In the genomic region with DNA sequence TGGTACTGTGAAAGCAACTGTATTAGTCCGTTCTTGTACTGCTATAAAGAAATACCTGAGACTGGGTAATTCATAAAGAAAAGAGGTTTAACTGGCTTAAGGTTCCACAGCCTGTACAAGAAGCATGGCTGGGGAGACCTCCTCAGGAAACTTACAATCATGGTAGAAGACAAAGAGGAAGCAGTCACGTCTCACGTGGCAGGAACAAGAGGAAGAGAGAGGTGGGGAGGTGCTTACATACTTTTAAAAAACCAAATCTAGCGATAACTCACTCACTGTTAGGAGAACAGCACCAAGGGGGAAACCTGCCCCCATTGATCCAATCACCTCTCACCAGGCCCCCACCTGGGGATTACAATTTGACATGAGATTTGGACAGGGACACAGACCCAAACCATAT, we compare ENCODE assay signal across 24 cellular contexts. TPM values are rescaled to one million over a fixed set of nuclear protein-coding genes. Genes with fewer than 3 reads are reported as not detected.
DNase-seq lines count a peak whose midpoint lies in the region; ATAC-seq and TF ChIP-seq lines count a peak whose summit lies in the region.
"Had no signal": no experiment of that assay in that cellular context is flagged by ENCODE, and none has a peak within 500 bp of the region (broad histone marks: within the 10 kb centered on the region; RNA-seq: fewer than 3 reads in every experiment).

No MANE protein-coding gene starts in this region.

- intact Hi-C loops in CD14-positive monocyte (cut with micrococcal nuclease), result no loop called here
- intact Hi-C loops in CD8-positive, alpha-beta T cell (cut with DNase I, micrococcal nuclease), result no loop called here

- TF ChIP-seq CTCF in CD14-positive monocyte (IDR thresholded peaks at IDR 0.05), result no peak
- no peak for TF ChIP-seq CTCF in CD8-positive, alpha-beta T cell (IDR thresholded peaks at IDR 0.05)
- no peak for TF ChIP-seq CTCF in NB4 (IDR thresholded peaks at IDR 0.05; ENCODE audit: low read depth, low read length)

- no peak for ATAC-seq in CD8-positive, alpha-beta T cell
- ATAC-seq in naive B cell (ENCODE audit: low read depth in 2 of 2), result peak; percentile 63 to 64
- ATAC-seq: HCT116, left ventricle myocardium superior, right cardiac atrium had no signal

- H3K36me3 Mint-ChIP-seq in CD14-positive monocyte, result peaks cover 80 to 81% of the 10 kb centered on the region in 2 donors
- H3K36me3 Mint-ChIP-seq in CD8-positive, alpha-beta T cell, result peaks cover 76% of the 10 kb centered on the region
- H3K36me3 Mint-ChIP-seq in naive B cell, result peaks cover 25 to 42% of the 10 kb centered on the region in 2 donors

- CTCF ChIA-PET in CD8-positive, alpha-beta T cell (lab: Charles Lee), result interaction anchor here (0.9 to 2.0 kb wide), 2 partner anchors 74 to 80 kb away, joined by 3 to 7 read pairs; no protein-coding TSS in a partner anchor

- H3K4me1 ChIP-seq in CD8-positive, alpha-beta T cell (ENCODE audit: insufficient read depth, low read length), result no peaks in the 10 kb centered on the region
- H3K4me1 ChIP-seq: BLaER1, SJCRH30 had no signal

- no peaks in the 10 kb centered on the region for H3K9me3 ChIP-seq in CD8-positive, alpha-beta T cell (ENCODE audit: low read length)
- H3K9me3 ChIP-seq: BLaER1, SJCRH30, spleen, upper lobe of left lung had no signal

- H3K27me3 Mint-ChIP-seq in CD14-positive monocyte (ENCODE audit: low read depth in 3 of 3) (peaks cover 0 to 3% (median 0%) of the 10 kb centered on the region in 3 donors), naive B cell (no peaks in the 10 kb centered on the region)
- no peaks in the 10 kb centered on the region for H3K27me3 Mint-ChIP-seq in CD8-positive, alpha-beta T cell (ENCODE audit: low read depth)

- no peak for TF ChIP-seq POLR2A in NB4 (IDR thresholded peaks at IDR 0.05; ENCODE audit: extremely low read depth, insufficient read length)

- H3K27me3 ChIP-seq in CD8-positive, alpha-beta T cell (ENCODE audit: insufficient read depth, low read length), result no peaks in the 10 kb centered on the region
- H3K27me3 ChIP-seq: BLaER1, SJCRH30, spleen, upper lobe of left lung had no signal

- no peak for DNase-seq in CD14-positive monocyte (ENCODE audit: low spot score)
- DNase-seq in CD8-positive, alpha-beta T cell, result no peak
- peak; percentile 28 for DNase-seq in NB4 (ENCODE audit: low read depth)
- DNase-seq in naive B cell, result no peak
- no peak for DNase-seq in NCI-H1092 treated with DMSO at 0.1 percent for 48 hours (lab: John Stamatoyannopoulos, UW)
- no peak for DNase-seq in NCI-H146 treated with DMSO at 0.1 percent for 48 hours (lab: John Stamatoyannopoulos, UW; ENCODE audit: unreplicated experiment)
- DNase-seq in nucleus accumbens (lab: John Stamatoyannopoulos, UW), result no peak
- DNase-seq: activated CD8-positive, alpha-beta memory T cell treated with anti-CD3 and anti-CD28 coated beads for 24 hours; amniotic stem cell; effector CD4-positive, alpha-beta T cell; islet precursor cell; left ventricle myocardium superior; NCI-H1092; NCI-H2029 treated with DMSO at 0.1 percent for 48 hours; NCI-H2227 treated with DMSO at 0.1 percent for 48 hours; NCI-H526 treated with DMSO at 0.1 percent for 48 hours; nephron progenitor cell; right cardiac atrium; SJCRH30; spleen; stimulated activated CD4-positive, alpha-beta T cell treated with anti-CD3 and anti-CD28 coated beads, Interleukin-2, amount 100 ng/mL, for 48 hours; upper lobe of left lung had no signal

- H3K4me3 ChIP-seq in CD8-positive, alpha-beta T cell (ENCODE audit: low read depth, low read length), result no peak overlapping the region
- no peak overlapping the region for H3K4me3 ChIP-seq in NB4 (ENCODE audit: low read depth, low read length)
- H3K4me3 ChIP-seq: BLaER1, SJCRH30, spleen, upper lobe of left lung had no signal

- H3K36me3 ChIP-seq in CD8-positive, alpha-beta T cell (ENCODE audit: insufficient read depth, low read length), result peaks cover 16% of the 10 kb centered on the region

- no peak overlapping the region for H3K27ac ChIP-seq in CD8-positive, alpha-beta T cell (ENCODE audit: low read depth, low read length)
- H3K27ac ChIP-seq: BLaER1, SJCRH30, spleen, upper lobe of left lung had no signal

- POLR2A ChIA-PET in CD8-positive, alpha-beta T cell (lab: Charles Lee), result no interaction called here

- H3K9me3 Mint-ChIP-seq in CD14-positive monocyte (peaks cover 0 to 3% (median 0%) of the 10 kb centered on the region in 7 donors), naive B cell (peaks cover 0 to 6% (median 4%) of the 10 kb centered on the region in 7 donors)
- H3K9me3 Mint-ChIP-seq in CD8-positive, alpha-beta T cell, result no peaks in the 10 kb centered on the region
- H3K9me3 Mint-ChIP-seq: nephron progenitor cell had no signal

- H3K4me1 Mint-ChIP-seq in CD14-positive monocyte, result peaks cover 11% of the 10 kb centered on the region
- H3K4me1 Mint-ChIP-seq in CD8-positive, alpha-beta T cell (ENCODE audit: low read depth), result peaks cover 22% of the 10 kb centered on the region
- H3K4me1 Mint-ChIP-seq in naive B cell, result peaks cover 13 to 24% (median 16%) of the 10 kb centered on the region in 3 donors

- H3K4me3 Mint-ChIP-seq in CD14-positive monocyte (no peak overlapping the region), naive B cell (peak overlapping the region in 1 of 8 donors; percentile 52)
- H3K4me3 Mint-ChIP-seq in CD8-positive, alpha-beta T cell, result no peak overlapping the region
- H3K4me3 Mint-ChIP-seq: nephron progenitor cell had no signal

- H3K27ac Mint-ChIP-seq in CD14-positive monocyte (peak overlapping the region in 6 of 7 donors; percentile 42 to 91 (median 70)), naive B cell (peak overlapping the region in 3 of 6 donors; percentile 36 to 63 (median 52))
- H3K27ac Mint-ChIP-seq in CD8-positive, alpha-beta T cell, result peak overlapping the region; percentile 50
- H3K27ac Mint-ChIP-seq: nephron progenitor cell had no signal

RNA-seq across cellular contexts. Expression of a gene that starts 48.9 kb away (rescaled TPM):
- 100 to 1,000 TPM; 207 to 276 TPM for polyA plus RNA-seq in CD14-positive monocyte
- total RNA-seq in CD8-positive, alpha-beta T cell, result 10 to 100 TPM; 57.4 to 69.5 TPM
- polyA plus RNA-seq in naive B cell (ENCODE audit: low read depth in 6 of 6), result 100 to 1,000 TPM in 5 of 6 donors, 10 to 100 TPM in 1; 96.5 to 182 (median 158) TPM
